13 cellular contexts compared by ENCODE assay signal in the genomic region with DNA sequence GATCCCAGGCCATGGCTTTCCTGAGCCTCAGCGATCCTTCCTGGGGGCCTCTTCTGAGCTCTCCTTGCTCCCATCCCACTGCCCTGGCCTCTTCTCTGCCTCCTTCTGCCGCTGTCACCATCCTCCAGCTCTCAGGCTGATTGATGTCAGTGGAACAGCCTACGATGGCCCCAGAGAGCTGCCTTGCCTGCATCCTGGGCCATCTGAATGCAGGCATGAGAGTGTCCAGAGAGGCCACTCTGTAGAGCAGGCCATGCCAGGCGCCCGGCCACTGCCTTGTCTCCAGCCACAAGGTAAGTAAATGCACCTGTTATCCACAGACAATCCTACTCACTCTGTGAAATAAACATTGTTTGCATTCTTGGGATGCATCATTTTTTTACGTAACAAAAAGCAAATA.
"Had no signal": no experiment of that assay in that cellular context is flagged by ENCODE, and none has a peak within 500 bp of the region (broad histone marks: within the 10 kb centered on the region; RNA-seq: fewer than 3 reads in every experiment).

No MANE protein-coding gene starts in this region.

- H3K27me3 ChIP-seq: adrenal gland, pancreas, tibial artery had no signal

- FAIRE-seq: kidney, pancreas, TTC549 had no signal

- H3K4me1 Mint-ChIP-seq: activated naive CD4-positive, alpha-beta T cell treated with anti-CD3 and anti-CD28 coated beads, Interleukin-2, amount 10 ng/mL, durations not matched to agents 7 days and 5 days; activated T-helper 17 cell treated with anti-CD3 and anti-CD28 coated beads, Interleukin-2, amount 50 U/mL, for 72 hours had no signal

- H3K36me3 ChIP-seq: adrenal gland, pancreas, tibial artery had no signal

- DNase-seq: activated B cell treated with CpG ODN at 0.5 μM for 24 hours; activated CD4-positive, alpha-beta T cell treated with anti-CD3 and anti-CD28 coated beads for 48 hours; activated naive CD4-positive, alpha-beta T cell treated with anti-CD3 and anti-CD28 coated beads, Interleukin-2, amount 10 ng/mL, durations not matched to agents 7 days and 5 days; kidney; stimulated activated CD4-positive, alpha-beta T cell treated with anti-CD3 and anti-CD28 coated beads, Interleukin-12 subunit alpha, Interleukin-12 subunit beta, amount 100 ng/mL, for 4 hours; stimulated activated CD4-positive, alpha-beta T cell treated with anti-CD3 and anti-CD28 coated beads, Interleukin-2, amount 100 ng/mL, for 24 hours; tibial artery had no signal

- H3K27ac Mint-ChIP-seq: activated B cell treated with CpG ODN at 0.5 μM for 24 hours; activated naive CD4-positive, alpha-beta T cell treated with anti-CD3 and anti-CD28 coated beads, Interleukin-2, amount 10 ng/mL, durations not matched to agents 7 days and 5 days; activated T-helper 17 cell treated with anti-CD3 and anti-CD28 coated beads, Interleukin-2, amount 50 U/mL, for 72 hours; stimulated activated effector memory CD8-positive, alpha-beta T cell treated with anti-CD3 and anti-CD28 coated beads, Interleukin-12 subunit alpha, Interleukin-12 subunit beta, amount 100 ng/mL, for 72 hours had no signal

- H3K27ac ChIP-seq: adrenal gland, pancreas, tibial artery had no signal

- H3K4me1 ChIP-seq: adrenal gland, pancreas had no signal

- H3K9me3 ChIP-seq: adrenal gland, pancreas had no signal

- H3K4me3 Mint-ChIP-seq: activated B cell treated with CpG ODN at 0.5 μM for 24 hours; activated naive CD4-positive, alpha-beta T cell treated with anti-CD3 and anti-CD28 coated beads, Interleukin-2, amount 10 ng/mL, durations not matched to agents 7 days and 5 days; activated T-helper 17 cell treated with anti-CD3 and anti-CD28 coated beads, Interleukin-2, amount 50 U/mL, for 72 hours; stimulated activated effector memory CD8-positive, alpha-beta T cell treated with anti-CD3 and anti-CD28 coated beads, Interleukin-12 subunit alpha, Interleukin-12 subunit beta, amount 100 ng/mL, for 72 hours had no signal

- H3K9me3 Mint-ChIP-seq: activated T-helper 17 cell treated with anti-CD3 and anti-CD28 coated beads, Interleukin-2, amount 50 U/mL, for 72 hours; stimulated activated effector memory CD8-positive, alpha-beta T cell treated with anti-CD3 and anti-CD28 coated beads, Interleukin-12 subunit alpha, Interleukin-12 subunit beta, amount 100 ng/mL, for 72 hours had no signal

- H3K4me3 ChIP-seq: adrenal gland, pancreas, tibial artery had no signal

- H3K27me3 Mint-ChIP-seq: activated naive CD4-positive, alpha-beta T cell treated with anti-CD3 and anti-CD28 coated beads, Interleukin-2, amount 10 ng/mL, durations not matched to agents 7 days and 5 days had no signal

- ATAC-seq: activated T-helper 17 cell treated with anti-CD3 and anti-CD28 coated beads, Interleukin-2, amount 50 U/mL, for 72 hours; esophagus mucosa; pancreas; stimulated activated effector memory CD8-positive, alpha-beta T cell treated with anti-CD3 and anti-CD28 coated beads, Interleukin-12 subunit alpha, Interleukin-12 subunit beta, amount 100 ng/mL, for 72 hours had no signal

- H3K36me3 Mint-ChIP-seq: activated naive CD4-positive, alpha-beta T cell treated with anti-CD3 and anti-CD28 coated beads, Interleukin-2, amount 10 ng/mL, durations not matched to agents 7 days and 5 days had no signal
